Comparison of ENCODE assay signal across 9 cellular contexts in genomic region chr15:57259511-57260143, GRCh38.
A peak's percentile ranks its signal among the peaks of the same experiment; 100 is the strongest.
DNase-seq lines count a peak whose midpoint lies in the region; ATAC-seq and TF ChIP-seq lines count a peak whose summit lies in the region.
"Had no signal": no experiment of that assay in that cellular context is flagged by ENCODE, and none has a peak within 500 bp of the region (broad histone marks: within the 10 kb centered on the region; RNA-seq: fewer than 3 reads in every experiment).

No MANE protein-coding gene starts in this region.

- DNase-seq in COR-L47 (lab: John Stamatoyannopoulos, UW) (peak; percentile 96), NCI-H1092 treated with DMSO at 0.1 percent for 48 hours (lab: John Stamatoyannopoulos, UW) (peak; percentile 96), iPS-NIHi7 (ENCODE audit: extremely low spot score) (peak; percentile 58), GM13976 (ENCODE audit: low spot score) (no peak), ovary (no peak), mammary epithelial cell (no peak)
- DNase-seq: AML-193 had no signal

- TF ChIP-seq POLR2A in ovary (IDR thresholded peaks at IDR 0.05): no peak

- no peak for TF ChIP-seq EP300 in ovary (IDR thresholded peaks at IDR 0.05)

- dilution Hi-C loops in mammary epithelial cell (cut with HindIII; ENCODE audit: low sequenced_read_pairs): loop anchor here (5.0 to 25.0 kb wide), 2 partner anchors 78 to 772 kb away; no protein-coding TSS in a partner anchor

- H3K27me3 ChIP-seq in OCI-LY1 (ENCODE audit: insufficient read depth, low read length): no peaks in the 10 kb centered on the region
- H3K27me3 ChIP-seq in ovary: no peaks in the 10 kb centered on the region
- H3K27me3 ChIP-seq in mammary epithelial cell (ENCODE audit: insufficient read depth, low read length): no peaks in the 10 kb centered on the region

- TF ChIP-seq CTCF in OCI-LY1 (IDR thresholded peaks at IDR 0.05; ENCODE audit: low read length) (no peak), GM13976 (IDR thresholded peaks at IDR 0.05; ENCODE audit: borderline replicate concordance, control extremely low read depth, extremely low read depth, insufficient read depth, missing control alignments) (no peak), ovary (IDR thresholded peaks at IDR 0.05) (no peak), mammary epithelial cell (conservative IDR thresholded peaks at IDR 0.05 in 1 of 2, IDR thresholded peaks at IDR 0.05 in 1 of 2; ENCODE audit: extremely low read depth in 1 of 2, insufficient read depth in 1 of 2, low read depth in 1 of 2, low read length in 2 of 2) (no peak)

- no TSS peak for BruUV-seq in mammary epithelial cell (replicated peaks; lab: Mats Ljungman, UMichigan)

- H3K9me3 ChIP-seq in OCI-LY1 (ENCODE audit: low read length): no peaks in the 10 kb centered on the region
- H3K9me3 ChIP-seq in ovary: no peaks in the 10 kb centered on the region
- no peaks in the 10 kb centered on the region for H3K9me3 ChIP-seq in mammary epithelial cell (replicated peaks; ENCODE audit: insufficient read depth, low read length)

- H2AFZ ChIP-seq in OCI-LY1 (ENCODE audit: low read length) (no peak overlapping the region), mammary epithelial cell (ENCODE audit: low read depth, low read length) (no peak overlapping the region)

- in situ Hi-C loops in GM13976 (cut with MboI; ENCODE audit: low sequenced_read_pairs, unreplicated experiment) (no loop called here), mammary epithelial cell (cut with MboI; ENCODE audit: low sequenced_read_pairs in 2 of 2) (no loop called here)

- H3K4me2 ChIP-seq in OCI-LY1 (ENCODE audit: low read length) (peak overlapping the region; percentile 44; the same call in 1 of the 2 replicates), mammary epithelial cell (ENCODE audit: insufficient read depth, low read depth, low read length) (no peak overlapping the region)

- H4K20me1 ChIP-seq in OCI-LY1 (ENCODE audit: insufficient read depth, low read length): no peaks in the 10 kb centered on the region
- no peaks in the 10 kb centered on the region for H4K20me1 ChIP-seq in mammary epithelial cell (ENCODE audit: insufficient read depth, low read length)

- CTCF ChIA-PET in mammary epithelial cell (lab: Charles Lee; ENCODE audit: low non-redundant PET): no interaction called here

- 0 out of 2 replicates have a peak, but pooled peaks cover 3% of the 10 kb centered on the region for H3K79me2 ChIP-seq in OCI-LY1 (ENCODE audit: insufficient read depth, low read length)
- no peaks in the 10 kb centered on the region for H3K79me2 ChIP-seq in mammary epithelial cell (ENCODE audit: insufficient read depth, low read length)

- H3K4me1 ChIP-seq in OCI-LY1 (ENCODE audit: insufficient read depth, low read length, severe bottlenecking) (peaks cover 20% of the 10 kb centered on the region), ovary (ENCODE audit: insufficient read depth) (no peaks in the 10 kb centered on the region), mammary epithelial cell (ENCODE audit: insufficient read depth, low read length) (no peaks in the 10 kb centered on the region)

- H3K27ac ChIP-seq in OCI-LY1 (ENCODE audit: low read depth, low read length, poor library complexity, severe bottlenecking) (peak overlapping the region; percentile 63), ovary (no peak overlapping the region), mammary epithelial cell (ENCODE audit: insufficient read depth, low read depth, low read length) (no peak overlapping the region)

- 58 to 71% (median 60%) methylated on average over 8 of the region's 8 CpGs for WGBS in ovary, 3 donors
- WGBS in mammary epithelial cell (ENCODE audit: low coverage, missing lambda C conversion rate): 80% methylated on average over 8 of the region's 8 CpGs

- no peak for ATAC-seq in GM21717 (IDR thresholded peaks at IDR 0.05; ENCODE audit: unreplicated experiment)

- intact Hi-C loops in ovary (cut with DNase I) (no loop called here), mammary epithelial cell (cut with micrococcal nuclease) (no loop called here)

- H3K4me3 ChIP-seq in OCI-LY1 (ENCODE audit: low read depth, low read length, poor library complexity, severe bottlenecking): no peak overlapping the region
- no peak overlapping the region for H3K4me3 ChIP-seq in ovary
- H3K4me3 ChIP-seq in mammary epithelial cell (replicated peaks in 1 of 3; ENCODE audit: insufficient read depth in 1 of 3, low read depth in 2 of 3, low read length in 3 of 3): no peak overlapping the region

- no peaks in the 10 kb centered on the region for H3K9me2 ChIP-seq in OCI-LY1 (ENCODE audit: low read depth, low read length)

- H3K36me3 ChIP-seq in OCI-LY1 (ENCODE audit: insufficient read depth, low read length) (peaks cover 57% of the 10 kb centered on the region), ovary (no peaks in the 10 kb centered on the region), mammary epithelial cell (ENCODE audit: insufficient read depth, low read length) (peaks cover 19% of the 10 kb centered on the region)

- H3F3A ChIP-seq in OCI-LY1 (ENCODE audit: insufficient read depth, low read length): no peaks in the 10 kb centered on the region

- H3K9ac ChIP-seq in OCI-LY1 (ENCODE audit: low read length): peak overlapping the region; percentile 9; the same call in 1 of the 2 replicates
- H3K9ac ChIP-seq in mammary epithelial cell (ENCODE audit: insufficient read depth, low read length): no peak overlapping the region

Comparison
In these comparisons a context has a peak if more than half of its experiments do, and no peak if none do; other contexts are left out.
1. DNase-seq: peak in COR-L47 (single experiment), NCI-H1092 treated with DMSO at 0.1 percent for 48 hours (single experiment) and iPS-NIHi7 (single experiment); none in GM13976 (single experiment), ovary (0 of 5) and mammary epithelial cell (single experiment).